ENCODE assay signal across 41 cellular contexts in genomic region chr14:23692416-23692815, GRCh38. TPM values are rescaled to one million over a fixed set of nuclear protein-coding genes. Genes with fewer than 3 reads are reported as not detected.
"Had no signal": no experiment of that assay in that cellular context is flagged by ENCODE, and none has a peak within 500 bp of the region (broad histone marks: within the 10 kb centered on the region; RNA-seq: fewer than 3 reads in every experiment).

No MANE protein-coding gene starts in this region.

- H3K36me3 ChIP-seq: adrenal gland, brain microvascular endothelial cell, breast epithelium had no signal

- H3K27me3 ChIP-seq: adrenal gland, body of pancreas, breast epithelium had no signal

- H3K36me3 Mint-ChIP-seq: activated CD8-positive, alpha-beta memory T cell treated with anti-CD3 and anti-CD28 coated beads, Interleukin-2, amount 10 ng/mL, durations not matched to agents 7 days and 5 days; activated naive CD4-positive, alpha-beta T cell treated with anti-CD3 and anti-CD28 coated beads, Interleukin-2, amount 50 U/mL, for 72 hours; activated naive CD8-positive, alpha-beta T cell treated with anti-CD3 and anti-CD28 coated beads for 36 hours had no signal

- H3K27ac ChIP-seq: adrenal gland, brain microvascular endothelial cell, breast epithelium, VCaP had no signal

- H3K4me3 ChIP-seq: adrenal gland, body of pancreas, breast epithelium had no signal

- DNase-seq: activated CD4-positive, alpha-beta memory T cell treated with anti-CD3 and anti-CD28 coated beads, Interleukin-2, amount 10 ng/mL, durations not matched to agents 7 days and 5 days; activated CD4-positive, alpha-beta T cell treated with anti-CD3 and anti-CD28 coated beads for 1 hour; activated CD4-positive, alpha-beta T cell treated with anti-CD3 and anti-CD28 coated beads for 36 hours; activated CD4-positive, alpha-beta T cell treated with anti-CD3 and anti-CD28 coated beads for 48 hours; activated CD4-positive, alpha-beta T cell treated with anti-CD3 and anti-CD28 coated beads, Interleukin-2, amount 10 ng/mL, durations not matched to agents 7 days and 5 days; activated CD4-positive, alpha-beta T cell treated with anti-CD3 and anti-CD28 coated beads, Interleukin-2, amount 50 U/mL, for 48 hours; activated CD4-positive, CD25-positive, alpha-beta regulatory T cell; activated CD8-positive, alpha-beta memory T cell treated with anti-CD3 and anti-CD28 coated beads for 24 hours; activated CD8-positive, alpha-beta memory T cell treated with anti-CD3 and anti-CD28 coated beads, Interleukin-2, amount 10 ng/mL, durations not matched to agents 7 days and 5 days; activated CD8-positive, alpha-beta memory T cell treated with anti-CD3 and anti-CD28 coated beads, Interleukin-2, amount 50 U/mL, for 48 hours; activated CD8-positive, alpha-beta T cell treated with anti-CD3 and anti-CD28 coated beads, Interleukin-2, amount 10 ng/mL, durations not matched to agents 7 days and 5 days; activated effector memory CD4-positive, alpha-beta T cell treated with anti-CD3 and anti-CD28 coated beads, Interleukin-2, amount 50 U/mL, for 16 hours; activated gamma-delta T cell treated with Interleukin-2 at 50 U/mL for 16 hours; activated naive CD4-positive, alpha-beta T cell; activated naive CD4-positive, alpha-beta T cell treated with anti-CD3 and anti-CD28 coated beads for 36 hours; activated naive CD4-positive, alpha-beta T cell treated with anti-CD3 and anti-CD28 coated beads, Interleukin-2, amount 50 U/mL, for 16 hours; activated naive CD8-positive, alpha-beta T cell treated with anti-CD3 and anti-CD28 coated beads for 36 hours; activated T-cell treated with anti-CD3 and anti-CD28 coated beads, Interleukin-2, amount 50 U/mL, for 4 hours; activated T-cell treated with anti-CD3 and anti-CD28 coated beads, Interleukin-2, amount 50 U/mL, for 72 hours; adrenal gland; amniotic stem cell; aorta; body of pancreas; brain microvascular endothelial cell; cerebellar nuclear complex; T-helper 1 cell; T-helper 2 cell; T-helper 9 cell had no signal

- H3K9me3 ChIP-seq: adrenal gland, body of pancreas, breast epithelium had no signal

- H3K4me1 Mint-ChIP-seq: activated CD4-positive, alpha-beta memory T cell treated with anti-CD3 and anti-CD28 coated beads, Interleukin-2, amount 10 ng/mL, durations not matched to agents 7 days and 5 days; activated CD4-positive, alpha-beta T cell treated with anti-CD3 and anti-CD28 coated beads for 36 hours; activated CD4-positive, alpha-beta T cell treated with anti-CD3 and anti-CD28 coated beads, Interleukin-2, amount 10 ng/mL, durations not matched to agents 7 days and 5 days; activated CD8-positive, alpha-beta memory T cell treated with anti-CD3 and anti-CD28 coated beads, Interleukin-2, amount 10 ng/mL, durations not matched to agents 7 days and 5 days; activated naive CD8-positive, alpha-beta T cell treated with anti-CD3 and anti-CD28 coated beads for 36 hours; activated T-helper 17 cell treated with anti-CD3 and anti-CD28 coated beads, Interleukin-2, amount 50 U/mL, for 72 hours; central memory CD8-positive, alpha-beta T cell had no signal

- ATAC-seq: activated CD4-positive, alpha-beta T cell treated with anti-CD3 and anti-CD28 coated beads for 36 hours; activated CD4-positive, CD25-positive, alpha-beta regulatory T cell treated with anti-CD3 and anti-CD28 coated beads, Interleukin-2, amount 50 U/mL, for 24 hours; activated CD8-positive, alpha-beta memory T cell treated with anti-CD3 and anti-CD28 coated beads, Interleukin-2, amount 10 ng/mL, durations not matched to agents 7 days and 5 days; activated CD8-positive, alpha-beta T cell treated with anti-CD3 and anti-CD28 coated beads, Interleukin-2, amount 10 ng/mL, durations not matched to agents 7 days and 5 days; activated naive CD4-positive, alpha-beta T cell treated with anti-CD3 and anti-CD28 coated beads, Interleukin-2, amount 50 U/mL, for 72 hours; activated T-cell treated with anti-CD3 and anti-CD28 coated beads, Interleukin-2, amount 50 U/mL, for 4 hours; activated T-cell treated with anti-CD3 and anti-CD28 coated beads, Interleukin-2, amount 50 U/mL, for 72 hours; activated T-helper 17 cell treated with anti-CD3 and anti-CD28 coated beads, Interleukin-2, amount 50 U/mL, for 72 hours; body of pancreas; WTC11 had no signal

- FAIRE-seq: astrocyte, TTC549 had no signal

- H3K4me3 Mint-ChIP-seq: activated CD4-positive, alpha-beta memory T cell treated with anti-CD3 and anti-CD28 coated beads, Interleukin-2, amount 10 ng/mL, durations not matched to agents 7 days and 5 days; activated CD4-positive, alpha-beta T cell treated with anti-CD3 and anti-CD28 coated beads for 36 hours; activated CD4-positive, alpha-beta T cell treated with anti-CD3 and anti-CD28 coated beads, Interleukin-2, amount 10 ng/mL, durations not matched to agents 7 days and 5 days; activated CD8-positive, alpha-beta memory T cell treated with anti-CD3 and anti-CD28 coated beads, Interleukin-2, amount 10 ng/mL, durations not matched to agents 7 days and 5 days; activated CD8-positive, alpha-beta T cell treated with anti-CD3 and anti-CD28 coated beads, Interleukin-2, amount 10 ng/mL, durations not matched to agents 7 days and 5 days; activated naive CD4-positive, alpha-beta T cell treated with anti-CD3 and anti-CD28 coated beads for 36 hours; activated naive CD8-positive, alpha-beta T cell treated with anti-CD3 and anti-CD28 coated beads for 36 hours; activated T-cell treated with anti-CD3 and anti-CD28 coated beads, Interleukin-2, amount 50 U/mL, for 4 hours; activated T-cell treated with anti-CD3 and anti-CD28 coated beads, Interleukin-2, amount 50 U/mL, for 72 hours; activated T-helper 1 cell treated with anti-CD3 and anti-CD28 coated beads, Interleukin-12 subunit alpha, Interleukin-12 subunit beta, Interleukin-2, Interleukin-4 antibody, amounts not matched to agents 30 ng/mL and 10 ng/mL and 1 ng/mL, durations not matched to agents 14 hours and 24 hours and 36 hours; activated T-helper 17 cell treated with anti-CD3 and anti-CD28 coated beads, Interleukin-2, amount 50 U/mL, for 72 hours; central memory CD8-positive, alpha-beta T cell; T-helper 1 cell treated with Interleukin-12 subunit alpha and Interleukin-12 subunit beta and Interleukin-4 antibody, amounts not matched to agents 30 μg/mL and 1 μg/mL, for 36 hours; T-helper 2 cell treated with Interferon-gamma antibody and Interleukin-4, amounts not matched to agents 5 μg/mL and 100 μg/mL, for 36 hours; WTC11 had no signal

- H3K9me3 Mint-ChIP-seq: activated CD4-positive, alpha-beta T cell treated with anti-CD3 and anti-CD28 coated beads, Interleukin-2, amount 10 ng/mL, durations not matched to agents 7 days and 5 days; activated naive CD4-positive, alpha-beta T cell treated with anti-CD3 and anti-CD28 coated beads for 36 hours; activated naive CD8-positive, alpha-beta T cell treated with anti-CD3 and anti-CD28 coated beads for 36 hours; activated T-helper 1 cell treated with anti-CD3 and anti-CD28 coated beads, Interleukin-12 subunit alpha, Interleukin-12 subunit beta, Interleukin-2, Interleukin-4 antibody, amounts not matched to agents 30 ng/mL and 10 ng/mL and 1 ng/mL, durations not matched to agents 14 hours and 24 hours and 36 hours; activated T-helper 17 cell treated with anti-CD3 and anti-CD28 coated beads, Interleukin-2, amount 50 U/mL, for 72 hours; central memory CD8-positive, alpha-beta T cell; T-helper 1 cell treated with Interleukin-12 subunit alpha and Interleukin-12 subunit beta and Interleukin-4 antibody, amounts not matched to agents 30 μg/mL and 1 μg/mL, for 36 hours; T-helper 2 cell treated with Interferon-gamma antibody and Interleukin-4, amounts not matched to agents 5 μg/mL and 100 μg/mL, for 36 hours had no signal

- H3K27ac Mint-ChIP-seq: activated CD4-positive, alpha-beta memory T cell treated with anti-CD3 and anti-CD28 coated beads, Interleukin-2, amount 10 ng/mL, durations not matched to agents 7 days and 5 days; activated CD4-positive, alpha-beta T cell treated with anti-CD3 and anti-CD28 coated beads for 36 hours; activated CD4-positive, alpha-beta T cell treated with anti-CD3 and anti-CD28 coated beads, Interleukin-2, amount 10 ng/mL, durations not matched to agents 7 days and 5 days; activated CD8-positive, alpha-beta memory T cell treated with anti-CD3 and anti-CD28 coated beads, Interleukin-2, amount 10 ng/mL, durations not matched to agents 7 days and 5 days; activated CD8-positive, alpha-beta T cell treated with anti-CD3 and anti-CD28 coated beads, Interleukin-2, amount 10 ng/mL, durations not matched to agents 7 days and 5 days; activated naive CD4-positive, alpha-beta T cell treated with anti-CD3 and anti-CD28 coated beads for 36 hours; activated naive CD4-positive, alpha-beta T cell treated with anti-CD3 and anti-CD28 coated beads, Interleukin-2, amount 50 U/mL, for 72 hours; activated naive CD8-positive, alpha-beta T cell treated with anti-CD3 and anti-CD28 coated beads for 36 hours; activated T-cell treated with anti-CD3 and anti-CD28 coated beads, Interleukin-2, amount 50 U/mL, for 72 hours; activated T-helper 1 cell treated with anti-CD3 and anti-CD28 coated beads, Interleukin-12 subunit alpha, Interleukin-12 subunit beta, Interleukin-2, Interleukin-4 antibody, amounts not matched to agents 30 ng/mL and 10 ng/mL and 1 ng/mL, durations not matched to agents 14 hours and 24 hours and 36 hours; activated T-helper 17 cell treated with anti-CD3 and anti-CD28 coated beads, Interleukin-2, amount 50 U/mL, for 72 hours; T-helper 1 cell treated with Interleukin-12 subunit alpha and Interleukin-12 subunit beta and Interleukin-4 antibody, amounts not matched to agents 30 μg/mL and 1 μg/mL, for 36 hours; T-helper 2 cell treated with Interferon-gamma antibody and Interleukin-4, amounts not matched to agents 5 μg/mL and 100 μg/mL, for 36 hours; WTC11 had no signal

RNA-seq across cellular contexts. Expression of gene DHRS2, which starts 56.3 kb away (rescaled TPM):
- total RNA-seq: aorta, chondrocyte had no signal
